ENCODE assay signal across 7 cellular contexts in the genomic region with DNA sequence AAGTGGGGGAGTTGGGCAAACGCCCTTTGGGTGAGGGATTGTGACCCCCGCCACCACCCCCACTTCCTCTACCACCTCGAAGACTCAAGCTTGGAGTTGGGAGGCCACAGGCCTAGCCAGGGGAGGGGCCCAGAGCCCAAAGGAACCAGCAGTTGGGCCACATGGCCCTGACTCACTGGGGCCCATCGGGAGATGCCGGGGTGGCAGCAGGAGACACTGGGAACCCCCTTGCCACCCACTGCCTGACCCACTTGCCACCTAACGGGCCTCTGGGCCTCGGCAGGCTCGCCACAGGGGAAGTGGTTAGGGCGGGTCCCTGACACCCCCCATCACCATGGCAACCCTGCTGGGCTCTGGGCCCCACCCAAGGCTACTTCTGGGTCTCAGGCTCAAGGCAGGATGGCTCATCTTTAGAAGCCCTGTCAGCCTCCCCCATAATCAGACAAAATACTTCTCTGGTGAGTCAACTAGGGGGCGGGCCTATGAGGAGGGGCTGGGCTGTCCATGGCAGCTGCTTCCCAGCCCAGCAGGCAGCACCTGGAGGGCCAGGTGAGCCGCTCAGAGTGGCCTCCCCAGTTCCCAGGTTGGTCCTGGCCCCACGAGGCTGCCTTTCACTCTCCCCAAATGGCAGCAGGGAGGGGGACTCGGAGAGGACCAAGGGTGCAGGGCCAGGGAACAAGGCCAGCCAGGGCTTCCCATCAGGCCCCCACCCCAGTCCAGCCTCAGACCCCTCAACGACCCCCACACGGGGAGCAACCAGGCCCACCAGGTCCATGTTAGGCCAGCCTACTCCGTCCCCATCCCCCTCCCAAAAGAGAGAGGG. TPM values are rescaled to one million over a fixed set of nuclear protein-coding genes. Genes with fewer than 3 reads are reported as not detected.
DNase-seq lines count a peak whose midpoint lies in the region; ATAC-seq, FAIRE-seq and TF ChIP-seq lines count a peak whose summit lies in the region.

No MANE protein-coding gene starts in this region.

- no peak for ATAC-seq in GM18873 (IDR thresholded peaks at IDR 0.05; ENCODE audit: low FRiP score, unreplicated experiment)

- in situ Hi-C loops in astrocyte of the spinal cord (cut with HindIII; ENCODE audit: low sequenced_read_pairs): no loop called here

- no peak overlapping the region for H2AFZ ChIP-seq in keratinocyte (ENCODE audit: control insufficient read depth, low read length)

- H4K20me1 ChIP-seq in keratinocyte (ENCODE audit: control insufficient read depth, extremely low read depth, insufficient read depth, low read length): peaks cover 7% of the 10 kb centered on the region

- H3K36me3 ChIP-seq in keratinocyte (ENCODE audit: control insufficient read depth in 2 of 2, extremely low read depth in 1 of 2, insufficient read depth in 2 of 2, low read length in 2 of 2): peaks cover 9 to 13% of the 10 kb centered on the region in 2 experiments

- FAIRE-seq in GM18507 (lab: Jason Lieb, UNC) (peak; percentile 88), keratinocyte (lab: Jason Lieb, UNC) (no peak)

- dilution Hi-C loops in keratinocyte (cut with MboI; ENCODE audit: extremely low pct_ligation_motif_present, low sequenced_read_pairs): no loop called here

- no peaks in the 10 kb centered on the region for H3K9me1 ChIP-seq in keratinocyte (ENCODE audit: control insufficient read depth, extremely low read depth, insufficient read depth, low read length)

- peak overlapping the region; percentile 80 for H3K9ac ChIP-seq in keratinocyte (ENCODE audit: control insufficient read depth, extremely low read depth, insufficient read depth, low read length)

- peak overlapping the region; percentile 73 for H3K4me2 ChIP-seq in keratinocyte (ENCODE audit: control insufficient read depth, extremely low read depth, insufficient read depth, low read depth, low read length)

- H3K79me2 ChIP-seq in keratinocyte (ENCODE audit: control insufficient read depth, insufficient read depth, low read length): peaks cover 65% of the 10 kb centered on the region

- H3K4me3 ChIP-seq in astrocyte of the spinal cord (ENCODE audit: low read depth, low read length) (peak overlapping the region; percentile 71), keratinocyte (ENCODE audit: control insufficient read depth in 2 of 3, extremely low read depth in 1 of 3, insufficient read depth in 2 of 3, low read depth in 1 of 3, low read length in 3 of 3) (peak overlapping the region; percentile 49 to 68 (median 63))

- H3K4me1 ChIP-seq in keratinocyte (ENCODE audit: control insufficient read depth, extremely low read depth, insufficient read depth, low read length): peaks cover 32% of the 10 kb centered on the region

- peaks cover under 1% of the 10 kb centered on the region for H3K9me3 ChIP-seq in keratinocyte (ENCODE audit: control insufficient read depth, low read depth, low read length)

- DNase-seq in GM18507 (ENCODE audit: extremely low spot score, insufficient read length, low read depth) (no peak), LHCN-M2 (ENCODE audit: low read depth) (peak; percentile 96), T1000 (lab: John Stamatoyannopoulos, UW) (peak; percentile 79), astrocyte of the spinal cord (ENCODE audit: low read depth, low spot score) (peak; percentile 92), keratinocyte (ENCODE audit: low read depth, low spot score) (peak; percentile 86)
- DNase-seq in stimulated activated CD4-positive, alpha-beta T cell treated with anti-CD3 and anti-CD28 coated beads, Interleukin-1b, Interleukin-23, amount 100 ng/mL, for 48 hours: peak; percentile 93

- no peak for TF ChIP-seq CTCF in astrocyte of the spinal cord (IDR thresholded peaks at IDR 0.05; ENCODE audit: low read depth, low read length)
- no peak for TF ChIP-seq CTCF in keratinocyte (optimal IDR thresholded peaks at IDR 0.05 in 1 of 3, IDR thresholded peaks at IDR 0.05 in 1 of 3, conservative IDR thresholded peaks at IDR 0.05 in 1 of 3; ENCODE audit: extremely low read depth in 1 of 3, insufficient read depth in 2 of 3, low read length in 3 of 3)

- no peaks in the 10 kb centered on the region for H3K27me3 ChIP-seq in keratinocyte (ENCODE audit: control insufficient read depth, extremely low read depth, insufficient read depth, low read length)

- H3K27ac ChIP-seq in keratinocyte (ENCODE audit: control insufficient read depth, insufficient read depth, low read length): peak overlapping the region; percentile 90

RNA-seq across cellular contexts. Expression of gene FLNA, which starts 5.6 kb away (rescaled TPM):
- total RNA-seq in LHCN-M2 (2014; rRNA removed): 1,374 and 1,654 TPM in 2 replicates
- 2,189 TPM for polyA plus RNA-seq in LHCN-M2 (2012)
- polyA plus RNA-seq in keratinocyte: 245 to 536 TPM (median 343 TPM) in 3 replicates
- 485 TPM for polyA plus RNA-seq in keratinocyte (2011; ENCODE audit: low read depth)
- 280 and 468 TPM in 2 replicates for polyA plus RNA-seq in keratinocyte (2011; cell fraction: cytosol; rRNA removed)
- polyA plus RNA-seq in keratinocyte (2011; cell fraction: nucleus; rRNA removed): 1,141 and 1,630 TPM in 2 replicates
- 394 and 1,275 TPM in 2 replicates for polyA plus RNA-seq in keratinocyte (2012; ENCODE audit: low replicate concordance)
- polyA minus RNA-seq in keratinocyte: 1,978 to 4,803 TPM (median 1,982 TPM) in 3 replicates
- polyA minus RNA-seq in keratinocyte (2011; cell fraction: cytosol; rRNA and poly(A)+ RNA removed): 2,589 TPM
- polyA minus RNA-seq in keratinocyte (2011; cell fraction: nucleus; rRNA and poly(A)+ RNA removed): 2,257 and 2,338 TPM in 2 replicates

RNA-seq across cellular contexts. Expression of gene EMD, which starts 10.3 kb away (rescaled TPM):
- total RNA-seq in LHCN-M2 (2014; rRNA removed): 67.0 and 77.3 TPM in 2 replicates
- polyA plus RNA-seq in LHCN-M2 (2012): 123 TPM
- polyA plus RNA-seq in keratinocyte: 32.7 to 65.5 TPM (median 36.9 TPM) in 3 replicates
- polyA plus RNA-seq in keratinocyte (2011; ENCODE audit: low read depth): 79.2 TPM
- polyA plus RNA-seq in keratinocyte (2011; cell fraction: cytosol; rRNA removed): 47.2 and 58.9 TPM in 2 replicates
- 33.4 and 47.2 TPM in 2 replicates for polyA plus RNA-seq in keratinocyte (2011; cell fraction: nucleus; rRNA removed)
- polyA plus RNA-seq in keratinocyte (2012; ENCODE audit: low replicate concordance): 56.8 and 66.0 TPM in 2 replicates
- polyA minus RNA-seq in keratinocyte: 34.3 to 75.7 TPM (median 42.5 TPM) in 3 replicates
- polyA minus RNA-seq in keratinocyte (2011; cell fraction: cytosol; rRNA and poly(A)+ RNA removed): 49.1 TPM
- polyA minus RNA-seq in keratinocyte (2011; cell fraction: nucleus; rRNA and poly(A)+ RNA removed): 7.7 and 12.9 TPM in 2 replicates

RNA-seq across cellular contexts. Expression of gene RPL10, which starts 29.3 kb away (rescaled TPM):
- 2,668 and 4,535 TPM in 2 replicates for total RNA-seq in LHCN-M2 (2014; rRNA removed)
- 3,666 TPM for polyA plus RNA-seq in LHCN-M2 (2012)
- polyA plus RNA-seq in keratinocyte: 2,926 to 3,552 TPM (median 3,414 TPM) in 3 replicates
- polyA plus RNA-seq in keratinocyte (2011; ENCODE audit: low read depth): 352 TPM
- polyA plus RNA-seq in keratinocyte (2011; cell fraction: cytosol; rRNA removed): 2,144 and 3,499 TPM in 2 replicates
- 867 and 1,022 TPM in 2 replicates for polyA plus RNA-seq in keratinocyte (2011; cell fraction: nucleus; rRNA removed)
- polyA plus RNA-seq in keratinocyte (2012; ENCODE audit: low replicate concordance): 3,096 and 4,173 TPM in 2 replicates
- polyA minus RNA-seq in keratinocyte: 1,111 to 1,756 TPM (median 1,179 TPM) in 3 replicates
- 1,700 TPM for polyA minus RNA-seq in keratinocyte (2011; cell fraction: cytosol; rRNA and poly(A)+ RNA removed)
- 302 and 306 TPM in 2 replicates for polyA minus RNA-seq in keratinocyte (2011; cell fraction: nucleus; rRNA and poly(A)+ RNA removed)

RNA-seq across cellular contexts. Expression of gene DNASE1L1, which starts 40.2 kb away (rescaled TPM):
- 96.6 and 104 TPM in 2 replicates for total RNA-seq in LHCN-M2 (2014; rRNA removed)
- polyA plus RNA-seq in LHCN-M2 (2012): 91.3 TPM
- polyA plus RNA-seq in keratinocyte: 16.7 to 37.6 TPM (median 17.1 TPM) in 3 replicates
- polyA plus RNA-seq in keratinocyte (2011; ENCODE audit: low read depth): 3.3 TPM
- 17.5 and 29.0 TPM in 2 replicates for polyA plus RNA-seq in keratinocyte (2011; cell fraction: cytosol; rRNA removed)
- 26.2 and 31.3 TPM in 2 replicates for polyA plus RNA-seq in keratinocyte (2011; cell fraction: nucleus; rRNA removed)
- 16.0 and 24.6 TPM in 2 replicates for polyA plus RNA-seq in keratinocyte (2012; ENCODE audit: low replicate concordance)
- 19.7 to 50.7 TPM (median 32.4 TPM) in 3 replicates for polyA minus RNA-seq in keratinocyte
- 21.1 TPM for polyA minus RNA-seq in keratinocyte (2011; cell fraction: cytosol; rRNA and poly(A)+ RNA removed)
- polyA minus RNA-seq in keratinocyte (2011; cell fraction: nucleus; rRNA and poly(A)+ RNA removed): 15.4 and 18.8 TPM in 2 replicates

RNA-seq across cellular contexts. Expression of gene TAFAZZIN, which starts 42.5 kb away (rescaled TPM):
- 28.2 and 159 TPM in 2 replicates for total RNA-seq in LHCN-M2 (2014; rRNA removed)
- 15.1 TPM for polyA plus RNA-seq in LHCN-M2 (2012)
- 16.3 to 20.6 TPM (median 19.9 TPM) in 3 replicates for polyA plus RNA-seq in keratinocyte
- 15.0 TPM for polyA plus RNA-seq in keratinocyte (2011; ENCODE audit: low read depth)
- polyA plus RNA-seq in keratinocyte (2011; cell fraction: cytosol; rRNA removed): 8.1 and 12.4 TPM in 2 replicates
- polyA plus RNA-seq in keratinocyte (2011; cell fraction: nucleus; rRNA removed): 75.8 and 107 TPM in 2 replicates
- 17.7 and 25.9 TPM in 2 replicates for polyA plus RNA-seq in keratinocyte (2012; ENCODE audit: low replicate concordance)
- 13.2 to 20.5 TPM (median 19.7 TPM) in 3 replicates for polyA minus RNA-seq in keratinocyte
- polyA minus RNA-seq in keratinocyte (2011; cell fraction: cytosol; rRNA and poly(A)+ RNA removed): 15.3 TPM
- 21.4 and 26.4 TPM in 2 replicates for polyA minus RNA-seq in keratinocyte (2011; cell fraction: nucleus; rRNA and poly(A)+ RNA removed)
